Comparison of ENCODE assay signal across 1 cellular context in the genomic region with DNA sequence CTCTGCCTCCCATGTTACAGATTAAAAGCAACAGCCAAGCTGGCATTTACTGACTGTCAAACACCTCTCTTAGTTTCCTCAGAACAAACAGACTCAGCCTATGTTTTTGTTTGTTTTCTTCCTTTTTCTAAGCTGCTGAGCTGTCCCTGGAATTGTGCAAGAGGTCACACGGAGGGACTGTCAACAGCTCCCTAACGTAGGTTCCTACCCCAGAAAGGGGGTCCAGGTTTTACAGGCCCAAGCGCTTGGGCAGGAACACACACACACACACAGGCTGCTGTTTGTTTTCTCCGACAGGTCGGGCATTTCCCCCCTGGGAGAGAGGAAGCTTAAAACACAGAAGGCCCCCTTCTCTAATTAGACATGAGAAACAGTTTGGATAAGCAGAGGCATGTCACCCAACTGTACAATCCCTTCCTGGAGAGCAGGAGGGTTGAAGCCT.
TF ChIP-seq lines count a peak whose summit lies in the region.

No MANE protein-coding gene starts in this region.

TF ChIP-seq in H1, 55 proteins besides CTCF, POLR2A, EP300 and RAD21:
- TF ChIP-seq CEBPB (IDR thresholded peaks at IDR 0.05; ENCODE audit: low read depth, low read length) (peak; percentile 79), POLR2AphosphoS5 (IDR thresholded peaks at IDR 0.05; ENCODE audit: low read depth, low read length) (no peak)
